Comparison of ENCODE assay signal across 22 cellular contexts in the genomic region with DNA sequence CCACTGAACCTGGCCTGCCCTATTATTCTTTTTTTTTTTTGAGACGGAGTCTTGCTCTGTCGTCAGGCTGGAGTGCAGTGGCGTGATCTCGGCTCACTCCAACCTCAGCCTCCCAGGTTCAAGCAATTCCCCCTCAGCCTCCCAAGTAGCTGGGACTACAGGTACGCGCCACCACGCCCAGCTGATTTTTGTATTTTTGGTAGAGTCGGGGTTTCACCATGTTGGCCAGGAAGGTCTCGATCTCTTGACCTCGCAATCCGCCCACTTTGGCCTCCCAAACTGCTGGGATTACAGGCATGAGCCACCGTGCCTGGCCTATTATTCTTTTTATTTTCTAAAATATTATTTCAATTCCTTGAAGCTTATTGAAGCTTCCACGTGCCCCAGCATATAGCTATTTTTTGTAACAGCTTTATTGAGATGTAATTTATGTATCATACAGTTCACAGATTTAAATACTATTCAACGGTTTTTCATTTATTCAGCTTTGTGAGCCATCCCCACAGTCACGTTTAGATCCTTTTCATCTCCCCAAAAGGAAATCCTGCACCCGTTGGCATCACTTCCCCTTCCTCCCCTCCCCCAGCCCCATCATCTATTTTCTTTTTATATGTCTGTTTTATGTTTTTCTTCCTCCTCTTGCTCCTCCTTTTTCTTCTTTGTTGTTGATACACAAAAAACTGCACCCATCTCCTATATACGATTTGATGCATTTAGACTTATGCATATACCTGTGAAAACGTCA. TPM values are rescaled to one million over a fixed set of nuclear protein-coding genes. Genes with fewer than 3 reads are reported as not detected.
"Had no signal": no experiment of that assay in that cellular context is flagged by ENCODE, and none has a peak within 500 bp of the region (broad histone marks: within the 10 kb centered on the region; RNA-seq: fewer than 3 reads in every experiment).

No MANE protein-coding gene starts in this region.

- DNase-seq: activated B cell treated with CpG ODN at 0.5 μM for 24 hours; activated CD4-positive, alpha-beta memory T cell treated with anti-CD3 and anti-CD28 coated beads for 36 hours; activated CD4-positive, alpha-beta T cell treated with anti-CD3 and anti-CD28 coated beads for 4 hours; activated naive CD8-positive, alpha-beta T cell treated with anti-CD3 and anti-CD28 coated beads for 36 hours; brain microvascular endothelial cell; esophagus squamous epithelium; midbrain; nephron progenitor cell; occipital lobe; stimulated activated CD4-positive, alpha-beta T cell treated with anti-CD3 and anti-CD28 coated beads, Interleukin-12 subunit alpha, Interleukin-12 subunit beta, amount 100 ng/mL, for 4 hours; stimulated activated CD4-positive, alpha-beta T cell treated with anti-CD3 and anti-CD28 coated beads, Interleukin-2, amount 100 ng/mL, for 24 hours; stimulated activated naive CD8-positive, alpha-beta T cell treated with anti-CD3 and anti-CD28 coated beads, Interleukin-15, Interleukin-2, amounts not matched to agents 100 U/mL and 50 U/mL, for 24 hours; substantia nigra had no signal

- H3K27me3 ChIP-seq: brain microvascular endothelial cell, esophagus squamous epithelium had no signal

- H3K9me3 ChIP-seq: esophagus squamous epithelium had no signal

- H3K4me3 Mint-ChIP-seq: activated B cell treated with CpG ODN at 0.5 μM for 24 hours; activated CD4-positive, alpha-beta memory T cell treated with anti-CD3 and anti-CD28 coated beads for 36 hours; activated naive CD8-positive, alpha-beta T cell treated with anti-CD3 and anti-CD28 coated beads for 36 hours; central memory CD8-positive, alpha-beta T cell; nephron progenitor cell had no signal

- H3K27ac ChIP-seq: brain microvascular endothelial cell, coronary artery, tibial artery had no signal

- H3K4me1 Mint-ChIP-seq: activated B cell treated with CpG ODN at 0.5 μM for 24 hours had no signal

- H3K27ac Mint-ChIP-seq: activated B cell treated with CpG ODN at 0.5 μM for 24 hours; activated CD4-positive, alpha-beta memory T cell treated with anti-CD3 and anti-CD28 coated beads for 36 hours; activated naive CD8-positive, alpha-beta T cell treated with anti-CD3 and anti-CD28 coated beads for 36 hours had no signal

- H3K9me3 Mint-ChIP-seq: central memory CD8-positive, alpha-beta T cell had no signal

- H3K36me3 ChIP-seq: brain microvascular endothelial cell, esophagus squamous epithelium, tibial artery had no signal

- H3K4me1 ChIP-seq: tibial artery had no signal

- FAIRE-seq: endometrium, TTC549, urothelium cell line had no signal

- H3K4me3 ChIP-seq: coronary artery, esophagus squamous epithelium, tibial artery had no signal

- ATAC-seq: left lobe of liver; stimulated activated naive CD8-positive, alpha-beta T cell treated with anti-CD3 and anti-CD28 coated beads, Interleukin-15, Interleukin-2, amounts not matched to agents 100 U/mL and 50 U/mL, for 24 hours had no signal

RNA-seq across cellular contexts. Expression of gene MDFI, which starts 13.5 kb away (rescaled TPM):
- total RNA-seq: activated B cell treated with CpG ODN at 0.5 μM for 24 hours; activated CD4-positive, alpha-beta memory T cell treated with anti-CD3 and anti-CD28 coated beads for 36 hours; activated naive CD8-positive, alpha-beta T cell treated with anti-CD3 and anti-CD28 coated beads for 36 hours; left lobe of liver; myocyte; T-helper 2 cell treated with Interferon-gamma antibody and Interleukin-4, amounts not matched to agents 100 ng/mL and 5 ng/mL, for 36 hours had no signal
